1 cellular context compared by ENCODE assay signal in the genomic region with DNA sequence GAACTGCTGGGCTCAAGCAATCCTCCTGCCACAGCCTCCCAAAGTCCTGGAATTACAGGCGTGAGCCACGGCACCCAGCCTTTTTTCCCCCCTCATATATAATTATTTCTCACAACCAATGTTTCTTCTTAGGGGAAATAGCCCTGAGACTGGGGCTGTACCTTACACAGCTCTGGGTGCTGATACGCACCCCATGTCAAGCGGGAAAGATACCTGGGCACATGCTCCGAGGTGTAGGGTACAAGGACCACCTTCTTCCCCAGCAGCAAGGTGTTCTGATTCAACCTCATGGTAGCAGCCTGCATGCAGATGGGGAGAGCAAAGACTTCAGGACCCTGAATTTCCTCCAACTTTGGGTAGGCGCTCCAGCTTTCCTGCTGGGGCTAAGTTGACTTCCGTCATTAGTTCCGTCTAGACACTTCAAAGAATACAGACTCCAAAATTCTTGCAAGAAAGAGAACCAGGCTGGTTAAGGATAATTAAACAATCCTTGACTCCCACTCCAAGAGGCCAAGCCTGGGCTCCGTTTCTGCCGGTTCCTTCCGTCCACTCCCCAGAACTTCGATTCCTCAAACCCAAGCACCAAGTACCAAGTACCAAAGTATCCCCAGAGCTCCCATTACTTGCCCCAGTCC.
TF ChIP-seq lines count a peak whose summit lies in the region.

No MANE protein-coding gene starts in this region.

TF ChIP-seq in WTC11, 78 proteins besides CTCF, POLR2A, EP300 and RAD21 (continued from another document):
- TF ChIP-seq, protein P1, sequence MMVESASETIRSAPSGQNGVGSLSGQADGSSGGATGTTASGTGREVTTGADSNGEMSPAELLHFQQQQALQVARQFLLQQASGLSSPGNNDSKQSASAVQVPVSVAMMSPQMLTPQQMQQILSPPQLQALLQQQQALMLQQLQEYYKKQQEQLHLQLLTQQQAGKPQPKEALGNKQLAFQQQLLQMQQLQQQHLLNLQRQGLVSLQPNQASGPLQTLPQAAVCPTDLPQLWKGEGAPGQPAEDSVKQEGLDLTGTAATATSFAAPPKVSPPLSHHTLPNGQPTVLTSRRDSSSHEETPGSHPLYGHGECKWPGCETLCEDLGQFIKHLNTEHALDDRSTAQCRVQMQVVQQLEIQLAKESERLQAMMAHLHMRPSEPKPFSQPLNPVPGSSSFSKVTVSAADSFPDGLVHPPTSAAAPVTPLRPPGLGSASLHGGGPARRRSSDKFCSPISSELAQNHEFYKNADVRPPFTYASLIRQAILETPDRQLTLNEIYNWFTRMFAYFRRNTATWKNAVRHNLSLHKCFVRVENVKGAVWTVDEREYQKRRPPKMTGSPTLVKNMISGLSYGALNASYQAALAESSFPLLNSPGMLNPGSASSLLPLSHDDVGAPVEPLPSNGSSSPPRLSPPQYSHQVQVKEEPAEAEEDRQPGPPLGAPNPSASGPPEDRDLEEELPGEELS (CRISPR knock-in tag; IDR thresholded peaks at IDR 0.05) = no peak
